Comparison of ENCODE assay signal across 10 cellular contexts in the genomic region with DNA sequence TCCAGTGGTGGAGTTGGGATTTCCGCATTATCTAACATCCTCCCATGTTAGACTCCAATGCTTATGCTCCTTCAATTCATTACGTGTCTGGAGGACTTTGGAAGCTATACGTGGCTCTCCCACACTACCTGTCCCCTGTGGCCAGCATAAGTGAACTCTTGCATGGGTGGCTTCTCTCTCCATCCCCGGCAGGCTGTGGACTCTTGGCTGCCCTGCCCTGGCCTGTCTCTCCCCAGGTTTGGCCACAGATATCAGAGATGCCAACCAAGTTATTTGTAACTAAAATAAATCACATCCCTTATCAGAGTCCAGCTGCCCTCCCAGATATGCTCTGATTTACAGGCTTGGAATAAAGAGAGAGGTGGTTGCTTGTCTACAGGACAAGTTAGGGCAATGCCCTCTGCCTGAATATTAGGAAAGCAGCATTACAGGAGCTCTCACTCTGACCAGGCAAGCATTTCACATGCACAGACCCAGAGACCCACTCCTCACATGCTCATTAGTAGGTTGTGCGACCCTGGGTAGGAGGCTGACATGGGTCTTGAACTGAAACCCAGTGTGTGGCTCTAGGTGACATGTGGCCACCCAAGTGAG. TPM values are rescaled to one million over a fixed set of nuclear protein-coding genes. Genes with fewer than 3 reads are reported as not detected.
DNase-seq lines count a peak whose midpoint lies in the region; ATAC-seq and TF ChIP-seq lines count a peak whose summit lies in the region.
"Had no signal": no experiment of that assay in that cellular context is flagged by ENCODE, and none has a peak within 500 bp of the region (broad histone marks: within the 10 kb centered on the region; RNA-seq: fewer than 3 reads in every experiment).

No MANE protein-coding gene starts in this region.

- H3K36me3 Mint-ChIP-seq in CD4-positive, CD25-positive, alpha-beta regulatory T cell: peaks cover 56% of the 10 kb centered on the region
- peaks cover 6% of the 10 kb centered on the region for H3K36me3 Mint-ChIP-seq in osteocyte (ENCODE audit: unreplicated experiment)

- peaks cover 78% of the 10 kb centered on the region for H3K4me1 ChIP-seq in CD4-positive, CD25-positive, alpha-beta regulatory T cell (ENCODE audit: control insufficient read depth, insufficient read depth, low read length, poor library complexity, severe bottlenecking)
- peaks cover 0 to 25% of the 10 kb centered on the region in 2 donors for H3K4me1 ChIP-seq in breast epithelium

- H3K9me3 Mint-ChIP-seq in CD4-positive, CD25-positive, alpha-beta regulatory T cell: no peaks in the 10 kb centered on the region
- H3K9me3 Mint-ChIP-seq in osteocyte (ENCODE audit: unreplicated experiment): no peaks in the 10 kb centered on the region
- H3K9me3 Mint-ChIP-seq: nephron had no signal

- H3K4me1 Mint-ChIP-seq in CD4-positive, CD25-positive, alpha-beta regulatory T cell: peaks cover 20 to 78% (median 58%) of the 10 kb centered on the region in 4 donors
- peaks cover 78% of the 10 kb centered on the region for H3K4me1 Mint-ChIP-seq in osteocyte (ENCODE audit: unreplicated experiment)

- intact Hi-C loops in breast epithelium (cut with DNase I; ENCODE audit: low total_unique reads): no loop called here

- ATAC-seq in CD4-positive, CD25-positive, alpha-beta regulatory T cell (ENCODE audit: low read depth in 2 of 2): no peak
- ATAC-seq in HG03460 (IDR thresholded peaks at IDR 0.05; ENCODE audit: unreplicated experiment): no peak

- H3K36me3 ChIP-seq in CD4-positive, CD25-positive, alpha-beta regulatory T cell (ENCODE audit: control insufficient read depth, insufficient read depth, low read length): peaks cover 20% of the 10 kb centered on the region
- no peaks in the 10 kb centered on the region for H3K36me3 ChIP-seq in KOPT-K1 (ENCODE audit: insufficient read depth, low read length)
- H3K36me3 ChIP-seq in breast epithelium: no peaks in the 10 kb centered on the region

- peak overlapping the region; percentile 93 to 100 (median 97) for H3K27ac Mint-ChIP-seq in CD4-positive, CD25-positive, alpha-beta regulatory T cell
- H3K27ac Mint-ChIP-seq in osteocyte (ENCODE audit: unreplicated experiment): peak overlapping the region; percentile 84
- H3K27ac Mint-ChIP-seq: nephron had no signal

- H3K27ac ChIP-seq in CD4-positive, CD25-positive, alpha-beta regulatory T cell (ENCODE audit: insufficient read depth, low read length, poor library complexity, severe bottlenecking): peak overlapping the region; percentile 91
- peak overlapping the region; percentile 35 for H3K27ac ChIP-seq in KOPT-K1 (ENCODE audit: low read depth, low read length, poor library complexity, severe bottlenecking)
- H3K27ac ChIP-seq in breast epithelium: peak overlapping the region; percentile 62 to 63

- H3K9me3 ChIP-seq in CD4-positive, CD25-positive, alpha-beta regulatory T cell (ENCODE audit: control insufficient read depth in 2 of 2, low read length in 2 of 2): no peaks in the 10 kb centered on the region
- H3K9me3 ChIP-seq in KOPT-K1 (ENCODE audit: insufficient read depth, low read length, poor library complexity, severe bottlenecking): no peaks in the 10 kb centered on the region
- no peaks in the 10 kb centered on the region for H3K9me3 ChIP-seq in breast epithelium

- no peaks in the 10 kb centered on the region for H3K27me3 Mint-ChIP-seq in CD4-positive, CD25-positive, alpha-beta regulatory T cell
- no peaks in the 10 kb centered on the region for H3K27me3 Mint-ChIP-seq in osteocyte (ENCODE audit: unreplicated experiment)

- no peaks in the 10 kb centered on the region for H3K27me3 ChIP-seq in CD4-positive, CD25-positive, alpha-beta regulatory T cell (ENCODE audit: control insufficient read depth, insufficient read depth, low read length)
- H3K27me3 ChIP-seq in breast epithelium: no peaks in the 10 kb centered on the region

- H3K4me3 ChIP-seq in CD4-positive, CD25-positive, alpha-beta regulatory T cell (ENCODE audit: low read depth, low read length): peak overlapping the region; percentile 100
- peak overlapping the region in 2 of 3 donors; percentile 17 to 92 for H3K4me3 ChIP-seq in breast epithelium

- peak overlapping the region; percentile 94 to 99 (median 96) for H3K4me3 Mint-ChIP-seq in CD4-positive, CD25-positive, alpha-beta regulatory T cell
- no peak overlapping the region for H3K4me3 Mint-ChIP-seq in osteocyte (ENCODE audit: unreplicated experiment)
- H3K4me3 Mint-ChIP-seq: nephron had no signal

- DNase-seq in CD4-positive, CD25-positive, alpha-beta regulatory T cell: no peak
- no peak for DNase-seq in breast epithelium (ENCODE audit: low spot score in 2 of 2)
- no peak for DNase-seq in osteocyte (ENCODE audit: extremely low spot score, unreplicated experiment)
- DNase-seq in NCI-H69 (lab: John Stamatoyannopoulos, UW): no peak
- DNase-seq in NOMO-1 treated with dmso at 0.1 percent for 144 hours (lab: John Stamatoyannopoulos, UW; ENCODE audit: unreplicated experiment): no peak
- no peak for DNase-seq in NCI-H2107 treated with DMSO at 0.1 percent for 48 hours (lab: John Stamatoyannopoulos, UW; ENCODE audit: unreplicated experiment)
- DNase-seq: NCI-H526 had no signal

- no peak for TF ChIP-seq CTCF in breast epithelium (IDR thresholded peaks at IDR 0.05)
- no peak for TF ChIP-seq CTCF in osteocyte (IDR thresholded peaks at IDR 0.05)

- no peak for TF ChIP-seq POLR2A in breast epithelium (IDR thresholded peaks at IDR 0.05)

RNA-seq across cellular contexts. Expression of a gene that starts 4.6 kb away (rescaled TPM):
- total RNA-seq in CD4-positive, CD25-positive, alpha-beta regulatory T cell: 1,181 TPM
- 100 to 1,000 TPM; 441 to 539 (median 477) TPM for polyA plus RNA-seq in CD4-positive, CD25-positive, alpha-beta regulatory T cell
- total RNA-seq in breast epithelium (100 to 1,000 TPM; 255 to 348 (median 269) TPM), osteocyte (283 and 309 TPM in 2 replicates)

Comparison
In these comparisons a context has a peak if more than half of its experiments do, and no peak if none do; other contexts are left out.
1. H3K27ac ChIP-seq: peak in every context shown above with its lines; median percentile 91 in CD4-positive, CD25-positive, alpha-beta regulatory T cell; 62 in breast epithelium; 35 in KOPT-K1.